ENCODE assay signal across 28 cellular contexts in genomic region chrX:35288657-35289056, GRCh38.
"Had no signal": no experiment of that assay in that cellular context is flagged by ENCODE, and none has a peak within 500 bp of the region (broad histone marks: within the 10 kb centered on the region; RNA-seq: fewer than 3 reads in every experiment).

No MANE protein-coding gene starts in this region.

- H3K27me3 ChIP-seq: neural progenitor cell, ovary, spleen, suprapubic skin, testis, tibial artery, transverse colon, upper lobe of right lung had no signal

- H3K9me3 ChIP-seq: ovary, psoas muscle, suprapubic skin, testis, tibial artery, transverse colon, upper lobe of right lung, uterus had no signal

- H3K4me2 ChIP-seq: neural progenitor cell, smooth muscle cell had no signal

- DNase-seq: natural killer cell; occipital lobe; ovary; posterior cingulate gyrus; psoas muscle; right cardiac atrium; spleen; stimulated activated CD4-positive, alpha-beta T cell treated with anti-CD3 and anti-CD28 coated beads, Interleukin-12 subunit alpha, Interleukin-12 subunit beta, amount 100 ng/mL, for 4 hours; stimulated activated CD4-positive, alpha-beta T cell treated with anti-CD3 and anti-CD28 coated beads, Interleukin-1b, Interleukin-23, amount 100 ng/mL, for 48 hours; stimulated activated CD4-positive, alpha-beta T cell treated with anti-CD3 and anti-CD28 coated beads, Interleukin-4, amount 100 ng/mL, for 1 hour; stimulated activated CD4-positive, alpha-beta T cell treated with anti-CD3 and anti-CD28 coated beads, Interleukin-4, amount 100 ng/mL, for 4 hours; stimulated activated CD8-positive, alpha-beta memory T cell treated with anti-CD3 and anti-CD28 coated beads, Interleukin-4, amount 100 ng/mL, for 48 hours; stimulated activated naive CD4-positive, alpha-beta T cell; stimulated activated naive CD8-positive, alpha-beta T cell treated with anti-CD3 and anti-CD28 coated beads, Interleukin-15, amount 100 ng/mL, for 72 hours; stimulated activated naive CD8-positive, alpha-beta T cell treated with anti-CD3 and anti-CD28 coated beads, Interleukin-15, Interleukin-2, amounts not matched to agents 100 U/mL and 50 U/mL, for 24 hours; substantia nigra; testis; tibial artery; transverse colon; upper lobe of right lung; uterus had no signal

- H3K27ac ChIP-seq: neural progenitor cell, ovary, parathyroid adenoma, psoas muscle, skin epidermis, spleen, suprapubic skin, testis, tibial artery, transverse colon, upper lobe of right lung, uterus had no signal

- H3K4me3 ChIP-seq: neural progenitor cell, ovary, psoas muscle, skin epidermis, smooth muscle cell, spleen, suprapubic skin, testis, tibial artery, transverse colon, upper lobe of right lung, uterus had no signal

- H3K4me1 ChIP-seq: neural progenitor cell, parathyroid adenoma, psoas muscle, spleen, suprapubic skin, testis, tibial artery, transverse colon, upper lobe of right lung, uterus had no signal

- H3K9ac ChIP-seq: neural progenitor cell, parathyroid adenoma had no signal

- H2AFZ ChIP-seq: neural progenitor cell, parathyroid adenoma had no signal

- ATAC-seq: natural killer cell; psoas muscle; right cardiac atrium; sciatic nerve; stimulated activated memory B cell treated with anti-CD40 and anti-IgM and Interleukin-4, amounts not matched to agents 10 μg/mL and 1 μg/mL and 100 μg/mL, for 72 hours; stimulated activated naive CD8-positive, alpha-beta T cell treated with anti-CD3 and anti-CD28 coated beads, Interleukin-15, amount 100 ng/mL, for 72 hours; stimulated activated naive CD8-positive, alpha-beta T cell treated with anti-CD3 and anti-CD28 coated beads, Interleukin-15, Interleukin-2, amounts not matched to agents 100 U/mL and 50 U/mL, for 24 hours; upper lobe of right lung had no signal

- H3K36me3 ChIP-seq: neural progenitor cell, ovary, spleen, suprapubic skin, tibial artery, transverse colon, upper lobe of right lung, uterus had no signal

- H3K79me2 ChIP-seq: parathyroid adenoma had no signal
